ENCODE assay signal across 26 cellular contexts in genomic region chr7:76051840-76052239, GRCh38. TPM values are rescaled to one million over a fixed set of nuclear protein-coding genes. Genes with fewer than 3 reads are reported as not detected.
DNase-seq lines count a peak whose midpoint lies in the region; ATAC-seq and FAIRE-seq lines count a peak whose summit lies in the region.
"Had no signal": no experiment of that assay in that cellular context is flagged by ENCODE, and none has a peak within 500 bp of the region (broad histone marks: within the 10 kb centered on the region; RNA-seq: fewer than 3 reads in every experiment).

No MANE protein-coding gene starts in this region.

- no peak overlapping the region for H4K91ac ChIP-seq in trophoblast cell (ENCODE audit: low read depth, low read length)

- CTCF ChIA-PET in activated CD4-positive, alpha-beta T cell treated with anti-CD3 and anti-CD28 coated beads, Interleukin-2, amount 10 ng/mL, durations not matched to agents 7 days and 5 days (lab: Charles Lee) = interaction anchor here (1.2 to 1.3 kb wide), 3 partner anchors 18 to 263 kb away, joined by 3 to 4 read pairs (median 3); no protein-coding TSS in a partner anchor

- WGBS in trophoblast cell (ENCODE audit: extremely low coverage, insufficient coverage, insufficient read length) = no CpG with 5 or more reads among the region's 4 CpGs

- DNase-seq in activated CD4-positive, alpha-beta T cell treated with anti-CD3 and anti-CD28 coated beads, Interleukin-2, amount 10 ng/mL, durations not matched to agents 7 days and 5 days = peak; percentile 51
- DNase-seq in activated CD4-positive, alpha-beta T cell treated with anti-CD3 and anti-CD28 coated beads for 48 hours = no peak
- DNase-seq in RCC 7860 (ENCODE audit: low spot score) (peak; percentile 9), trophoblast cell (peak; percentile 7 to 51), left colon (no peak)
- DNase-seq in activated naive CD8-positive, alpha-beta T cell treated with anti-CD3 and anti-CD28 coated beads, Interleukin-2, amount 50 U/mL, for 24 hours = no peak
- DNase-seq in effector memory CD4-positive, alpha-beta T cell = no peak
- DNase-seq in activated CD8-positive, alpha-beta memory T cell treated with anti-CD3 and anti-CD28 coated beads, Interleukin-2, amount 50 U/mL, for 48 hours = no peak
- DNase-seq: activated naive CD4-positive, alpha-beta T cell treated with anti-CD3 and anti-CD28 coated beads, Interleukin-2, amount 50 U/mL, for 16 hours; C1 segment of cervical spinal cord; DND-41; dorsolateral prefrontal cortex; esophagus squamous epithelium; H7; head of caudate nucleus; mesendoderm; NCI-H1105; NCI-H2171; NCI-H82; stimulated activated naive CD4-positive, alpha-beta T cell treated with Interleukin-2 at 50 U/mL for 16 hours; upper lobe of right lung had no signal

- peaks cover 13% of the 10 kb centered on the region for H3K79me2 ChIP-seq in trophoblast cell (ENCODE audit: control insufficient read depth, insufficient read depth, low read length, poor library complexity)

- H3K4me3 Mint-ChIP-seq in activated CD4-positive, alpha-beta T cell treated with anti-CD3 and anti-CD28 coated beads, Interleukin-2, amount 10 ng/mL, durations not matched to agents 7 days and 5 days = no peak overlapping the region
- no peak overlapping the region for H3K4me3 Mint-ChIP-seq in activated naive CD8-positive, alpha-beta T cell treated with anti-CD3 and anti-CD28 coated beads, Interleukin-2, amount 50 U/mL, for 24 hours
- H3K4me3 Mint-ChIP-seq: neural progenitor cell had no signal

- no peak overlapping the region for H3K9ac ChIP-seq in trophoblast cell (ENCODE audit: low read length)
- H3K9ac ChIP-seq: KMS-11, neural progenitor cell had no signal

- peak overlapping the region; percentile 80 for H3K27ac Mint-ChIP-seq in activated CD4-positive, alpha-beta T cell treated with anti-CD3 and anti-CD28 coated beads, Interleukin-2, amount 10 ng/mL, durations not matched to agents 7 days and 5 days
- H3K27ac Mint-ChIP-seq in activated naive CD8-positive, alpha-beta T cell treated with anti-CD3 and anti-CD28 coated beads, Interleukin-2, amount 50 U/mL, for 24 hours = peak overlapping the region; percentile 38
- H3K27ac Mint-ChIP-seq: neural progenitor cell had no signal

- H4K12ac ChIP-seq in trophoblast cell (ENCODE audit: low read depth, low read length) = no peak overlapping the region

- H2AK5ac ChIP-seq in trophoblast cell (ENCODE audit: low read length) = no peak overlapping the region

- H3K36me3 ChIP-seq in trophoblast cell (ENCODE audit: control insufficient read depth in 1 of 2, insufficient read depth in 2 of 2, low read length in 2 of 2) = peaks cover 10 to 11% of the 10 kb centered on the region in 2 experiments
- H3K36me3 ChIP-seq in effector memory CD4-positive, alpha-beta T cell (ENCODE audit: control insufficient read depth, insufficient read depth, low read length) = peaks cover 25% of the 10 kb centered on the region
- H3K36me3 ChIP-seq: neural progenitor cell had no signal

- peaks cover 21% of the 10 kb centered on the region for H3K36me3 Mint-ChIP-seq in activated CD4-positive, alpha-beta T cell treated with anti-CD3 and anti-CD28 coated beads, Interleukin-2, amount 10 ng/mL, durations not matched to agents 7 days and 5 days (ENCODE audit: low read depth)
- peaks cover 37% of the 10 kb centered on the region for H3K36me3 Mint-ChIP-seq in activated naive CD8-positive, alpha-beta T cell treated with anti-CD3 and anti-CD28 coated beads, Interleukin-2, amount 50 U/mL, for 24 hours (ENCODE audit: low read depth)

- intact Hi-C loops in left colon (cut with DNase I, micrococcal nuclease) = no loop called here

- no peak for ATAC-seq in activated naive CD8-positive, alpha-beta T cell treated with anti-CD3 and anti-CD28 coated beads, Interleukin-2, amount 50 U/mL, for 24 hours
- no peak for ATAC-seq in left colon
- ATAC-seq: upper lobe of right lung had no signal

- H3K14ac ChIP-seq in trophoblast cell (ENCODE audit: low read length) = no peak overlapping the region

- peaks cover 41% of the 10 kb centered on the region for H3K4me1 Mint-ChIP-seq in activated CD4-positive, alpha-beta T cell treated with anti-CD3 and anti-CD28 coated beads, Interleukin-2, amount 10 ng/mL, durations not matched to agents 7 days and 5 days
- peaks cover 35% of the 10 kb centered on the region for H3K4me1 Mint-ChIP-seq in activated naive CD8-positive, alpha-beta T cell treated with anti-CD3 and anti-CD28 coated beads, Interleukin-2, amount 50 U/mL, for 24 hours

- no peak overlapping the region for H4K8ac ChIP-seq in trophoblast cell (ENCODE audit: low read depth, low read length)

- POLR2A ChIA-PET in activated CD4-positive, alpha-beta T cell treated with anti-CD3 and anti-CD28 coated beads, Interleukin-2, amount 10 ng/mL, durations not matched to agents 7 days and 5 days (lab: Charles Lee) = no interaction called here

- no peak overlapping the region for H3K4me3 ChIP-seq in trophoblast cell (ENCODE audit: low read depth, low read length)
- H3K4me3 ChIP-seq in effector memory CD4-positive, alpha-beta T cell (ENCODE audit: insufficient read depth, low read depth, low read length, poor library complexity, severe bottlenecking) = no peak overlapping the region
- H3K4me3 ChIP-seq: dorsolateral prefrontal cortex, esophagus squamous epithelium, neural progenitor cell, upper lobe of right lung had no signal

- FAIRE-seq in RCC 7860 (lab: Jason Lieb, UNC) = no peak
- FAIRE-seq: A204.1, bronchial epithelial cell, islet of Langerhans had no signal

- H2BK5ac ChIP-seq in trophoblast cell (ENCODE audit: low read depth, low read length, poor library complexity) = no peak overlapping the region

- no peak overlapping the region for H3K23ac ChIP-seq in trophoblast cell (ENCODE audit: low read length)

- no peak overlapping the region for H3K18ac ChIP-seq in trophoblast cell (ENCODE audit: low read length)

- H2BK12ac ChIP-seq in trophoblast cell (ENCODE audit: low read length) = no peak overlapping the region

- H3K9me3 Mint-ChIP-seq in activated CD4-positive, alpha-beta T cell treated with anti-CD3 and anti-CD28 coated beads, Interleukin-2, amount 10 ng/mL, durations not matched to agents 7 days and 5 days = no peaks in the 10 kb centered on the region
- no peaks in the 10 kb centered on the region for H3K9me3 Mint-ChIP-seq in activated naive CD8-positive, alpha-beta T cell treated with anti-CD3 and anti-CD28 coated beads, Interleukin-2, amount 50 U/mL, for 24 hours
- H3K9me3 Mint-ChIP-seq: neural progenitor cell had no signal

- no peak overlapping the region for H3K4me2 ChIP-seq in trophoblast cell (ENCODE audit: low read length)
- H3K4me2 ChIP-seq: KMS-11, neural progenitor cell had no signal

- H3K9me3 ChIP-seq in trophoblast cell (ENCODE audit: insufficient read depth, low read depth, low read length) = no peaks in the 10 kb centered on the region
- H3K9me3 ChIP-seq in effector memory CD4-positive, alpha-beta T cell (ENCODE audit: control insufficient read depth, low read length) = no peaks in the 10 kb centered on the region
- H3K9me3 ChIP-seq: esophagus squamous epithelium, upper lobe of right lung had no signal

- no peaks in the 10 kb centered on the region for H3K27me3 Mint-ChIP-seq in activated CD4-positive, alpha-beta T cell treated with anti-CD3 and anti-CD28 coated beads, Interleukin-2, amount 10 ng/mL, durations not matched to agents 7 days and 5 days
- H3K27me3 Mint-ChIP-seq in activated naive CD8-positive, alpha-beta T cell treated with anti-CD3 and anti-CD28 coated beads, Interleukin-2, amount 50 U/mL, for 24 hours = no peaks in the 10 kb centered on the region

- no peaks in the 10 kb centered on the region for H3K27me3 ChIP-seq in trophoblast cell (ENCODE audit: insufficient read depth, low read length)
- no peaks in the 10 kb centered on the region for H3K27me3 ChIP-seq in effector memory CD4-positive, alpha-beta T cell (replicated peaks; ENCODE audit: control insufficient read depth, insufficient read depth, low read length, poor library complexity, severe bottlenecking)
- H3K27me3 ChIP-seq: dorsolateral prefrontal cortex, esophagus squamous epithelium, neural progenitor cell, upper lobe of right lung had no signal

- peaks cover 10% of the 10 kb centered on the region for H3K79me1 ChIP-seq in trophoblast cell (ENCODE audit: low read length)

- H2AFZ ChIP-seq in trophoblast cell (ENCODE audit: insufficient read depth, low read length, poor library complexity) = no peak overlapping the region
- H2AFZ ChIP-seq: neural progenitor cell had no signal

- H2BK120ac ChIP-seq in trophoblast cell (ENCODE audit: insufficient read depth, low read length, poor library complexity) = no peak overlapping the region

- H3K4ac ChIP-seq in trophoblast cell (ENCODE audit: low read depth, low read length) = peak overlapping the region; percentile 27

- H3K4me1 ChIP-seq in trophoblast cell (ENCODE audit: control insufficient read depth in 1 of 2, insufficient read depth in 2 of 2, low read length in 2 of 2) = peaks cover 14 to 18% of the 10 kb centered on the region in 2 experiments
- H3K4me1 ChIP-seq in effector memory CD4-positive, alpha-beta T cell (ENCODE audit: control insufficient read depth, insufficient read depth, low read length, poor library complexity, severe bottlenecking) = peaks cover 3% of the 10 kb centered on the region

- H3K27ac ChIP-seq in trophoblast cell (ENCODE audit: low read depth, low read length) = no peak overlapping the region
- H3K27ac ChIP-seq in effector memory CD4-positive, alpha-beta T cell (ENCODE audit: insufficient read depth, low read length, poor library complexity, severe bottlenecking) = no peak overlapping the region
- H3K27ac ChIP-seq: dorsolateral prefrontal cortex, KMS-11, neural progenitor cell, upper lobe of right lung had no signal

RNA-seq across cellular contexts. Expression of gene MDH2, which starts 3.9 kb away (rescaled TPM):
- total RNA-seq in activated CD4-positive, alpha-beta T cell treated with anti-CD3 and anti-CD28 coated beads, Interleukin-2, amount 10 ng/mL, durations not matched to agents 7 days and 5 days = 100 to 1,000 TPM; 136 to 149 TPM
- polyA plus RNA-seq in trophoblast cell (2013) = 208 and 212 TPM in 2 replicates
- 100 to 1,000 TPM; 226 to 284 TPM for total RNA-seq in left colon

RNA-seq across cellular contexts. Expression of gene STYXL1, which starts 4.0 kb away (rescaled TPM):
- total RNA-seq in activated CD4-positive, alpha-beta T cell treated with anti-CD3 and anti-CD28 coated beads, Interleukin-2, amount 10 ng/mL, durations not matched to agents 7 days and 5 days = 10 to 100 TPM; 39.1 to 40.3 TPM
- polyA plus RNA-seq in trophoblast cell (2013) = 36.7 and 42.0 TPM in 2 replicates
- total RNA-seq in left colon = 10 to 100 TPM; 19.0 to 26.0 TPM

RNA-seq across cellular contexts. Expression of gene TMEM120A, which starts 57.4 kb away (rescaled TPM):
- total RNA-seq in activated CD4-positive, alpha-beta T cell treated with anti-CD3 and anti-CD28 coated beads, Interleukin-2, amount 10 ng/mL, durations not matched to agents 7 days and 5 days = 10 to 100 TPM; 17.3 to 19.9 TPM
- polyA plus RNA-seq in trophoblast cell (2013) = 25.3 and 26.7 TPM in 2 replicates
- total RNA-seq in left colon = 100 to 1,000 TPM; 102 to 104 TPM

Comparison
In these comparisons a context has a peak if more than half of its experiments do, and no peak if none do; other contexts are left out.
1. DNase-seq: peak in activated CD4-positive, alpha-beta T cell treated with anti-CD3 and anti-CD28 coated beads, Interleukin-2, amount 10 ng/mL, durations not matched to agents 7 days and 5 days (single experiment), RCC 7860 (single experiment) and trophoblast cell (2 of 2); none in activated CD4-positive, alpha-beta T cell treated with anti-CD3 and anti-CD28 coated beads for 48 hours (single experiment), activated naive CD8-positive, alpha-beta T cell treated with anti-CD3 and anti-CD28 coated beads, Interleukin-2, amount 50 U/mL, for 24 hours (single experiment), left colon (0 of 2), effector memory CD4-positive, alpha-beta T cell (0 of 3) and activated CD8-positive, alpha-beta memory T cell treated with anti-CD3 and anti-CD28 coated beads, Interleukin-2, amount 50 U/mL, for 48 hours (single experiment).
2. RNA of gene TMEM120A, which starts 57.4 kb away (total RNA-seq): 102 to 104 TPM in left colon; 17.3 to 19.9 TPM in activated CD4-positive, alpha-beta T cell treated with anti-CD3 and anti-CD28 coated beads, Interleukin-2, amount 10 ng/mL, durations not matched to agents 7 days and 5 days; every median in the first group is over 4 times any median in the second.